17 cellular contexts compared by ENCODE assay signal in the genomic region with DNA sequence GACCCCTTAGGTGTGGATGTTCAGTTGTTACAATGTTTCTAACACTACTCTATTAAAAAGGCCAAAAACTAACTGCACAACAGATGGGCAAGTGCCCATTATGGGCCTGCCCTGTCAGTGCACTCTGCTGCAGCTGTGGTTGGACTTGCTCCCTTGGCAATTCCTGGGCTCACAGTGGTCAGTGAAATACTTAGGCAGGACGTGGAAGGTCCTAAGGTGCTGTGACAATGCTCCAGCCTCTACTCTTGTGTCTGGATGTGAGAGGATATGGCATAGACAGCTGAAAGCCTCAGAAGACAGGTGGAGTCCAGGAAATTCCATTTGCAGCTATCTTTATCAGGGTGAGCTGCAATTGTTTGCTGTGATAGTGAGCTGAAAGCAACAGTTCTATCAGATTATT.
DNase-seq lines count a peak whose midpoint lies in the region; ATAC-seq, FAIRE-seq and TF ChIP-seq lines count a peak whose summit lies in the region.
"Had no signal": no experiment of that assay in that cellular context is flagged by ENCODE, and none has a peak within 500 bp of the region (broad histone marks: within the 10 kb centered on the region; RNA-seq: fewer than 3 reads in every experiment).

No MANE protein-coding gene starts in this region.

- H3K27ac ChIP-seq in SJCRH30 (0 out of 2 replicates have a peak overlapping the region, but pooled peaks have one; percentile 1), neural progenitor cell (no peak overlapping the region), colonic mucosa (no peak overlapping the region)
- H3K27ac ChIP-seq: Peyer's patch, SK-N-MC had no signal

- H3K9me3 ChIP-seq in SJCRH30 (replicated peaks) (no peaks in the 10 kb centered on the region), neural progenitor cell (ENCODE audit: low read depth) (no peaks in the 10 kb centered on the region), colonic mucosa (no peaks in the 10 kb centered on the region)
- H3K9me3 ChIP-seq: Peyer's patch had no signal

- H3K27me3 Mint-ChIP-seq in neural progenitor cell (ENCODE audit: insufficient read depth, low read depth), result peaks cover 7% of the 10 kb centered on the region
- H3K27me3 Mint-ChIP-seq in activated T-cell treated with anti-CD3 and anti-CD28 coated beads, Interleukin-2, amount 50 U/mL, for 4 hours (ENCODE audit: low read depth), result peaks cover 8% of the 10 kb centered on the region

- no peak overlapping the region for H3K4me3 Mint-ChIP-seq in neural progenitor cell
- H3K4me3 Mint-ChIP-seq in activated T-cell treated with anti-CD3 and anti-CD28 coated beads, Interleukin-2, amount 50 U/mL, for 4 hours, result no peak overlapping the region

- peaks cover 10% of the 10 kb centered on the region; the same call in 1 of the 2 replicates for H3K4me1 ChIP-seq in SJCRH30
- no peaks in the 10 kb centered on the region for H3K4me1 ChIP-seq in neural progenitor cell
- H3K4me1 ChIP-seq in colonic mucosa, result no peaks in the 10 kb centered on the region
- H3K4me1 ChIP-seq: Peyer's patch had no signal

- no peaks in the 10 kb centered on the region for H3K9me3 Mint-ChIP-seq in neural progenitor cell
- no peaks in the 10 kb centered on the region for H3K9me3 Mint-ChIP-seq in activated T-cell treated with anti-CD3 and anti-CD28 coated beads, Interleukin-2, amount 50 U/mL, for 4 hours

- H2AFZ ChIP-seq in neural progenitor cell (replicated peaks), result no peak overlapping the region

- TF ChIP-seq CTCF in neural progenitor cell (IDR thresholded peaks at IDR 0.05) (no peak), colonic mucosa (IDR thresholded peaks at IDR 0.05) (no peak)

- H3K4me1 Mint-ChIP-seq in neural progenitor cell, result peaks cover 4% of the 10 kb centered on the region
- H3K4me1 Mint-ChIP-seq in activated T-cell treated with anti-CD3 and anti-CD28 coated beads, Interleukin-2, amount 50 U/mL, for 4 hours (ENCODE audit: low read depth), result no peaks in the 10 kb centered on the region

- peak overlapping the region; percentile 1 for H3K4me2 ChIP-seq in neural progenitor cell

- TF ChIP-seq POLR2A in GM12891 (IDR thresholded peaks at IDR 0.05; ENCODE audit: low read depth, low read length), result no peak

- FAIRE-seq in GM12891 (lab: Jason Lieb, UNC), result peak; percentile 75
- FAIRE-seq: K562 had no signal

- H3K27ac Mint-ChIP-seq in neural progenitor cell, result no peak overlapping the region

- H3K27me3 ChIP-seq in SJCRH30 (no peaks in the 10 kb centered on the region), neural progenitor cell (no peaks in the 10 kb centered on the region), colonic mucosa (no peaks in the 10 kb centered on the region)
- H3K27me3 ChIP-seq: Peyer's patch had no signal

- no peak for DNase-seq in GM12891 (ENCODE audit: insufficient read length, low spot score)
- peak; percentile 15 to 33 for DNase-seq in SJCRH30
- DNase-seq in neural progenitor cell (ENCODE audit: low spot score), result no peak
- no peak for DNase-seq in activated T-cell treated with anti-CD3 and anti-CD28 coated beads, Interleukin-2, amount 50 U/mL, for 4 hours
- no peak for DNase-seq in NCI-H1930 (lab: John Stamatoyannopoulos, UW)
- DNase-seq in colonic mucosa, result no peak
- DNase-seq: C1 segment of cervical spinal cord, HCEC 1CT, MV-4-11, NCI-H1417, NCI-H187 treated with DMSO at 0.1 percent for 48 hours, NCI-H446, Peyer's patch had no signal

- H4K20me1 ChIP-seq in neural progenitor cell (ENCODE audit: low read depth), result no peaks in the 10 kb centered on the region

- no peaks in the 10 kb centered on the region for H3K36me3 ChIP-seq in SJCRH30
- H3K36me3 ChIP-seq in neural progenitor cell, result no peaks in the 10 kb centered on the region
- no peaks in the 10 kb centered on the region for H3K36me3 ChIP-seq in colonic mucosa
- H3K36me3 ChIP-seq: Peyer's patch had no signal

- no peak overlapping the region for H3K4me3 ChIP-seq in SJCRH30
- H3K4me3 ChIP-seq in neural progenitor cell, result no peak overlapping the region
- H3K4me3 ChIP-seq in colonic mucosa, result no peak overlapping the region
- H3K4me3 ChIP-seq: K562, Peyer's patch, SK-N-MC had no signal

- H3F3A ChIP-seq in neural progenitor cell (ENCODE audit: low read depth), result no peaks in the 10 kb centered on the region

- ATAC-seq in GM21360 (IDR thresholded peaks at IDR 0.05; ENCODE audit: unreplicated experiment), result peak; percentile 14
- no peak for ATAC-seq in activated T-cell treated with anti-CD3 and anti-CD28 coated beads, Interleukin-2, amount 50 U/mL, for 4 hours
- ATAC-seq: K562, Right ventricle myocardium inferior had no signal

- no peaks in the 10 kb centered on the region for H3K36me3 Mint-ChIP-seq in neural progenitor cell
- no peaks in the 10 kb centered on the region for H3K36me3 Mint-ChIP-seq in activated T-cell treated with anti-CD3 and anti-CD28 coated beads, Interleukin-2, amount 50 U/mL, for 4 hours (ENCODE audit: insufficient read depth)

- intact Hi-C loops in colonic mucosa (cut with DNase I), result loop anchor here (10.0 kb wide), 2 partner anchors 216 to 286 kb away; no protein-coding TSS in a partner anchor

- no peaks in the 10 kb centered on the region for H3K79me2 ChIP-seq in neural progenitor cell (ENCODE audit: low read depth)

- H3K9ac ChIP-seq in neural progenitor cell, result no peak overlapping the region
- H3K9ac ChIP-seq in colonic mucosa (ENCODE audit: low read depth in 2 of 2, low read length in 2 of 2), result no peak overlapping the region

TF ChIP-seq in GM12891, 5 proteins besides CTCF, POLR2A, EP300 and RAD21:
- no peak for TF ChIP-seq POLR2AphosphoS5 (IDR thresholded peaks at IDR 0.05; ENCODE audit: low read depth, low read length)
- TF ChIP-seq SPI1 (IDR thresholded peaks at IDR 0.05; ENCODE audit: low read depth, low read length), result no peak
- TF ChIP-seq PAX5 (IDR thresholded peaks at IDR 0.05; ENCODE audit: insufficient read depth, low read length, severe bottlenecking), result no peak
- no peak for TF ChIP-seq POU2F2 (IDR thresholded peaks at IDR 0.05; ENCODE audit: low read depth, low read length)
- no peak for TF ChIP-seq TAF1 (IDR thresholded peaks at IDR 0.05; ENCODE audit: low read depth, low read length)

Comparison
In these comparisons a context has a peak if more than half of its experiments do, and no peak if none do; other contexts are left out.
1. DNase-seq: peak in SJCRH30 (2 of 2); none in GM12891 (single experiment), neural progenitor cell (single experiment), activated T-cell treated with anti-CD3 and anti-CD28 coated beads, Interleukin-2, amount 50 U/mL, for 4 hours (single experiment), NCI-H1930 (0 of 2) and colonic mucosa (single experiment).